ENCODE assay signal across 23 cellular contexts in genomic region chr15:31560643-31561042, GRCh38.
"Had no signal": no experiment of that assay in that cellular context is flagged by ENCODE, and none has a peak within 500 bp of the region (broad histone marks: within the 10 kb centered on the region; RNA-seq: fewer than 3 reads in every experiment).

No MANE protein-coding gene starts in this region.

- H3K27ac Mint-ChIP-seq: IgD-negative memory B cell had no signal

- ATAC-seq: HepG2, K562 had no signal

- H3K4me1 Mint-ChIP-seq: IgD-negative memory B cell had no signal

- H3K4me3 ChIP-seq: K562, SJSA1, SK-N-MC had no signal

- H3K27ac ChIP-seq: KMS-11, SJSA1, SK-N-MC had no signal

- H3K4me3 Mint-ChIP-seq: IgD-negative memory B cell had no signal

- H3K36me3 ChIP-seq: SJSA1 had no signal

- H3K9me3 ChIP-seq: SJSA1 had no signal

- H3K9ac ChIP-seq: KMS-11 had no signal

- H3K4me1 ChIP-seq: SJSA1 had no signal

- DNase-seq: Kasumi-1, MM.1S, NCI-H1092 treated with DMSO at 0.1 percent for 48 hours, NCI-H1436, NCI-H187, NCI-H2029, NCI-H2081 treated with DMSO at 0.1 percent for 48 hours, NCI-H2171, NCI-H226, NCI-H446, NCI-H510A, NCI-H524 treated with DMSO at 0.1 percent for 48 hours, NCI-H69, NCI-H774, Right ventricle myocardium superior, RPMI8226, SIG-M5 had no signal

- H3K36me3 Mint-ChIP-seq: IgD-negative memory B cell had no signal

- H3K4me2 ChIP-seq: KMS-11 had no signal
